20 cellular contexts compared by ENCODE assay signal in genomic region chr7:121279822-121280221, GRCh38. TPM values are rescaled to one million over a fixed set of nuclear protein-coding genes. Genes with fewer than 3 reads are reported as not detected.
A peak's percentile ranks its signal among the peaks of the same experiment; 100 is the strongest.
DNase-seq lines count a peak whose midpoint lies in the region; ATAC-seq, FAIRE-seq and TF ChIP-seq lines count a peak whose summit lies in the region.
"Had no signal": no experiment of that assay in that cellular context is flagged by ENCODE, and none has a peak within 500 bp of the region (broad histone marks: within the 10 kb centered on the region; RNA-seq: fewer than 3 reads in every experiment).

No MANE protein-coding gene starts in this region.

- intact Hi-C loops in IMR-90 (cut with micrococcal nuclease), result no loop called here
- intact Hi-C loops in K562 (cut with micrococcal nuclease), result no loop called here

- peak overlapping the region; percentile 94 for H2BK5ac ChIP-seq in IMR-90 (ENCODE audit: low read depth, low read length, poor library complexity, severe bottlenecking)

- no peak overlapping the region for H3K27ac ChIP-seq in IMR-90 (ENCODE audit: insufficient read depth, low read length)
- no peak overlapping the region for H3K27ac ChIP-seq in OCI-LY1 (ENCODE audit: low read depth, low read length, poor library complexity, severe bottlenecking)
- H3K27ac ChIP-seq in K562 (ENCODE audit: extremely low read depth, low read depth, low read length), result no peak overlapping the region
- H3K27ac ChIP-seq: HL-60 had no signal

- H3K36me3 Mint-ChIP-seq in osteocyte (ENCODE audit: unreplicated experiment) (no peaks in the 10 kb centered on the region), T-helper 17 cell (ENCODE audit: low read depth) (no peaks in the 10 kb centered on the region)
- H3K36me3 Mint-ChIP-seq: CD4-positive, alpha-beta memory T cell had no signal

- no peak overlapping the region for H2AK9ac ChIP-seq in IMR-90 (replicated peaks; ENCODE audit: low read depth, low read length, poor library complexity)

- H3K9me2 ChIP-seq in OCI-LY1 (ENCODE audit: low read depth, low read length), result no peaks in the 10 kb centered on the region

- peaks cover 2 to 4% of the 10 kb centered on the region in 2 experiments; a peak in 1 of 4 replicates for H3K79me1 ChIP-seq in IMR-90 (ENCODE audit: low read depth in 1 of 2, low read length in 2 of 2)

- H3K9me3 Mint-ChIP-seq in osteocyte (ENCODE audit: unreplicated experiment), result peaks cover 7% of the 10 kb centered on the region

- ATAC-seq in IMR-90 (ENCODE audit: low read depth) (no peak), K562 (no peak), T-helper 17 cell (no peak), HG03280 (IDR thresholded peaks at IDR 0.05; ENCODE audit: unreplicated experiment) (no peak), GM21576 (IDR thresholded peaks at IDR 0.05; ENCODE audit: unreplicated experiment) (no peak)
- ATAC-seq: Panc1 had no signal

- H3F3A ChIP-seq in OCI-LY1 (ENCODE audit: insufficient read depth, low read length), result no peaks in the 10 kb centered on the region

- peak overlapping the region; percentile 68; the same call in 1 of the 2 replicates for H2BK20ac ChIP-seq in IMR-90 (ENCODE audit: low read depth, low read length)

- H3K4me1 ChIP-seq in IMR-90 (ENCODE audit: control insufficient read depth, insufficient read depth, low read length) (peaks cover 9% of the 10 kb centered on the region), OCI-LY1 (ENCODE audit: insufficient read depth, low read length, severe bottlenecking) (peaks cover 17% of the 10 kb centered on the region), K562 (replicated peaks in 1 of 2; ENCODE audit: control insufficient read depth in 2 of 2, insufficient read depth in 2 of 2, low read length in 2 of 2) (peaks cover 0 to 12% of the 10 kb centered on the region in 2 experiments; a peak in 2 of 5 replicates)
- H3K4me1 ChIP-seq: BE2C had no signal

- no peaks in the 10 kb centered on the region for H3K27me3 ChIP-seq in IMR-90 (ENCODE audit: control insufficient read depth, insufficient read depth, low read length)
- no peaks in the 10 kb centered on the region for H3K27me3 ChIP-seq in OCI-LY1 (ENCODE audit: insufficient read depth, low read length)
- no peaks in the 10 kb centered on the region for H3K27me3 ChIP-seq in K562 (ENCODE audit: control insufficient read depth in 2 of 2, insufficient read depth in 2 of 2, low read length in 2 of 2)

- no peak for TF ChIP-seq EP300 in K562 (IDR thresholded peaks at IDR 0.05; ENCODE audit: low read length)

- dilution Hi-C loops in IMR-90 (cut with HindIII; ENCODE audit: low sequenced_read_pairs, unreplicated experiment), result no loop called here

- no peak overlapping the region; the same call in 1 of the 2 replicates for H3K56ac ChIP-seq in IMR-90 (ENCODE audit: extremely low read depth, insufficient read depth, low read length)

- no peak for DNase-seq in IMR-90
- DNase-seq in K562 (ENCODE audit: extremely low read depth in 1 of 4, low spot score in 3 of 4), result no peak
- DNase-seq in osteocyte (ENCODE audit: extremely low spot score, unreplicated experiment), result no peak
- DNase-seq in T-helper 17 cell, result no peak
- DNase-seq in KG1 (lab: John Stamatoyannopoulos, UW), result no peak
- DNase-seq: BE2C; CD4-positive, alpha-beta memory T cell; DMS79; GOT3; NCI-H1930; NCI-H2171; NCI-H446 treated with DMSO at 0.1 percent for 48 hours; NCI-H748 treated with DMSO at 0.1 percent for 48 hours; Right ventricle myocardium superior had no signal

- H3K9ac ChIP-seq in IMR-90 (ENCODE audit: low read depth, low read length) (no peak overlapping the region), OCI-LY1 (ENCODE audit: low read length) (no peak overlapping the region), K562 (ENCODE audit: insufficient read depth in 1 of 2, low read depth in 2 of 2, low read length in 2 of 2) (no peak overlapping the region)

- peaks cover 43% of the 10 kb centered on the region for H3K4me1 Mint-ChIP-seq in osteocyte (ENCODE audit: unreplicated experiment)
- no peaks in the 10 kb centered on the region for H3K4me1 Mint-ChIP-seq in T-helper 17 cell
- H3K4me1 Mint-ChIP-seq: CD4-positive, alpha-beta memory T cell had no signal

- POLR2A ChIA-PET in IMR-90 (lab: Charles Lee; ENCODE audit: unreplicated experiment), result no interaction called here
- POLR2A ChIA-PET in K562 (lab: Yijun Ruan, JAX), result interaction anchor here (1.6 kb wide), 1 partner anchor 11 kb away, joined by 3 read pairs; no protein-coding TSS in a partner anchor

- H3K4me3 ChIP-seq in IMR-90 (ENCODE audit: insufficient read depth, low read depth, low read length) (no peak overlapping the region), OCI-LY1 (ENCODE audit: low read depth, low read length, poor library complexity, severe bottlenecking) (no peak overlapping the region), K562 (no peak overlapping the region)

- H3K4me3 Mint-ChIP-seq in osteocyte (ENCODE audit: unreplicated experiment) (no peak overlapping the region), T-helper 17 cell (no peak overlapping the region)
- H3K4me3 Mint-ChIP-seq: CD4-positive, alpha-beta memory T cell had no signal

- H3K79me2 ChIP-seq in OCI-LY1 (ENCODE audit: insufficient read depth, low read length) (no peaks in the 10 kb centered on the region), K562 (ENCODE audit: control insufficient read depth, insufficient read depth, low read length) (no peaks in the 10 kb centered on the region)

- H3K18ac ChIP-seq in IMR-90 (ENCODE audit: low read depth, low read length), result peak overlapping the region; percentile 69

- H3K9me1 ChIP-seq in IMR-90 (ENCODE audit: insufficient read depth, low read length) (no peaks in the 10 kb centered on the region; the same call in 1 of the 2 replicates), K562 (ENCODE audit: control insufficient read depth, insufficient read depth, low read length) (no peaks in the 10 kb centered on the region)

- TF ChIP-seq CTCF in IMR-90 (conservative IDR thresholded peaks at IDR 0.05; ENCODE audit: low read depth, low read length) (no peak), OCI-LY1 (IDR thresholded peaks at IDR 0.05; ENCODE audit: low read length) (no peak), K562 (IDR thresholded peaks at IDR 0.05 in 2 of 3, conservative IDR thresholded peaks at IDR 0.05 in 1 of 3; ENCODE audit: insufficient read depth in 2 of 3, low read depth in 1 of 3, low read length in 3 of 3) (no peak), osteocyte (IDR thresholded peaks at IDR 0.05) (no peak)

- BruUV-seq in IMR-90 (replicated peaks; lab: Mats Ljungman, UMichigan) (no TSS peak), K562 (replicated peaks; lab: Mats Ljungman, UMichigan) (no TSS peak)

- H3K27me3 Mint-ChIP-seq in osteocyte (ENCODE audit: unreplicated experiment), result no peaks in the 10 kb centered on the region
- H3K27me3 Mint-ChIP-seq in T-helper 17 cell, result peaks cover 6% of the 10 kb centered on the region

- no peak overlapping the region for H3K23ac ChIP-seq in IMR-90 (ENCODE audit: low read depth, low read length)

- in situ Hi-C loops in IMR-90 (cut with MboI; ENCODE audit: low sequenced_read_pairs) (no loop called here), K562 (cut with MboI) (no loop called here)

- H4K8ac ChIP-seq in IMR-90 (ENCODE audit: low read depth in 2 of 2, low read length in 2 of 2), result peak overlapping the region; percentile 6 to 70; a peak in 3 of 4 replicates

- no peak for TF ChIP-seq POLR2A in IMR-90 (IDR thresholded peaks at IDR 0.05; ENCODE audit: low read depth, low read length)
- no peak for TF ChIP-seq POLR2A in K562 (conservative IDR thresholded peaks at IDR 0.05)

- CTCF ChIA-PET in IMR-90 (lab: Yijun Ruan, JAX) (interaction anchor here (1.1 kb wide), 1 partner anchor 15 kb away, joined by 8 read pairs; no protein-coding TSS in a partner anchor), K562 (lab: Yijun Ruan, JAX; ENCODE audit: low intra/inter-chr PET ratio) (no interaction called here)

- no peak overlapping the region for H4K91ac ChIP-seq in IMR-90 (ENCODE audit: insufficient read depth, low read depth, low read length)

- H2BK15ac ChIP-seq in IMR-90 (ENCODE audit: low read depth, low read length), result 0 out of 3 replicates have a peak overlapping the region, but pooled peaks have one; percentile 18

- no peak for FAIRE-seq in K562 (lab: Jason Lieb, UNC)

- no peak overlapping the region for H2AFZ ChIP-seq in IMR-90 (replicated peaks; ENCODE audit: low read length, poor library complexity)
- peak overlapping the region; percentile 13; the same call in 1 of the 2 replicates for H2AFZ ChIP-seq in OCI-LY1 (ENCODE audit: low read length)
- H2AFZ ChIP-seq in K562 (ENCODE audit: low read depth, low read length), result no peak overlapping the region

- H4K20me1 ChIP-seq in IMR-90 (ENCODE audit: insufficient read depth, low read length) (no peaks in the 10 kb centered on the region), OCI-LY1 (ENCODE audit: insufficient read depth, low read length) (no peaks in the 10 kb centered on the region), K562 (replicated peaks; ENCODE audit: control insufficient read depth, insufficient read depth, low read length) (no peaks in the 10 kb centered on the region)

- H3K4me2 ChIP-seq in IMR-90 (ENCODE audit: low read depth, low read length), result no peak overlapping the region
- no peak overlapping the region for H3K4me2 ChIP-seq in OCI-LY1 (ENCODE audit: low read length)
- no peak overlapping the region for H3K4me2 ChIP-seq in K562 (ENCODE audit: insufficient read depth, low read length)

- H3K9me3 ChIP-seq in IMR-90 (ENCODE audit: control insufficient read depth, insufficient read depth, low read length) (no peaks in the 10 kb centered on the region; the same call in 1 of the 2 replicates), OCI-LY1 (ENCODE audit: low read length) (peaks cover 16% of the 10 kb centered on the region), K562 (replicated peaks; ENCODE audit: control insufficient read depth, insufficient read depth, low read depth, low read length) (peaks cover 16% of the 10 kb centered on the region), T-helper 17 cell (ENCODE audit: control insufficient read depth, low read length, poor library complexity, severe bottlenecking) (no peaks in the 10 kb centered on the region)
- H3K9me3 ChIP-seq: BE2C had no signal

- H3K27ac Mint-ChIP-seq in osteocyte (ENCODE audit: unreplicated experiment), result peak overlapping the region; percentile 79
- H3K27ac Mint-ChIP-seq in T-helper 17 cell, result no peak overlapping the region
- H3K27ac Mint-ChIP-seq: CD4-positive, alpha-beta memory T cell had no signal

- 0 out of 2 replicates have a peak overlapping the region, but pooled peaks have one; percentile 84 for H4K5ac ChIP-seq in IMR-90 (ENCODE audit: low read depth, low read length)

- no CpG with 5 or more reads among the region's 4 CpGs for WGBS in IMR-90 (ENCODE audit: extremely low coverage in 2 of 2, insufficient read length in 1 of 2), 2 experiments
- 97% methylated on average over 4 of the region's 4 CpGs for WGBS in K562 (ENCODE audit: insufficient coverage, low coverage, missing lambda C conversion rate)

- peak overlapping the region; percentile 60; the same call in 1 of the 2 replicates for H2BK120ac ChIP-seq in IMR-90 (ENCODE audit: low read depth, low read length)

- peak overlapping the region; percentile 60 for H3K4ac ChIP-seq in IMR-90 (ENCODE audit: low read depth, low read length)

- no peak overlapping the region; the same call in 1 of the 2 replicates for H3K14ac ChIP-seq in IMR-90 (replicated peaks; ENCODE audit: low read depth, low read length)

- no peak for TF ChIP-seq RAD21 in IMR-90 (IDR thresholded peaks at IDR 0.05; ENCODE audit: low read length)
- TF ChIP-seq RAD21 in K562 (CRISPR knock-in tag; conservative IDR thresholded peaks at IDR 0.05 in 1 of 2, IDR thresholded peaks at IDR 0.05 in 1 of 2), result no peak

- H3K36me3 ChIP-seq in IMR-90 (ENCODE audit: control insufficient read depth, insufficient read depth, low read length) (0 out of 2 replicates have a peak, but pooled peaks cover 4% of the 10 kb centered on the region), OCI-LY1 (ENCODE audit: insufficient read depth, low read length) (peaks cover 19% of the 10 kb centered on the region), K562 (ENCODE audit: control insufficient read depth, insufficient read depth, low read length) (peaks cover 98% of the 10 kb centered on the region)
- H3K36me3 ChIP-seq: BE2C had no signal

- peak overlapping the region; percentile 57; the same call in 1 of the 2 replicates for H2AK5ac ChIP-seq in IMR-90 (ENCODE audit: low read depth, low read length)

RNA-seq across cellular contexts. Expression of gene WNT16, which starts 49.0 kb away (rescaled TPM):
- total RNA-seq in IMR-90 (2012; rRNA removed) (1.1 and 1.7 TPM in 2 replicates), K562 (2014; rRNA removed) (not detected in 2 replicates), K562 (2014; rRNA removed; fragmentation: Illumina TruSeq; extraction: Trizol) (not detected in 2 replicates), K562 (2015; rRNA removed; fragmentation: Illumina TruSeq; extraction: Trizol) (not detected in 2 replicates), K562 (2021) (not detected in 2 replicates), osteocyte (0.26 and 0.81 TPM in 2 replicates), T-helper 17 cell (not detected)
- polyA plus RNA-seq in IMR-90 (2012; rRNA removed) (0.68 and 0.95 TPM in 2 replicates), K562 (2011; rRNA removed) (not detected in 2 replicates), K562 (2014; fragmentation: Illumina TruSeq; extraction: Trizol) (not detected in 2 replicates), K562 (2014; fragmentation: Nextera tagmentation; extraction: Ambion mirVana) (under 1 TPM; 0.06 to 0.07 TPM), K562 (2014; rRNA removed) (not detected in 2 replicates)
- polyA plus RNA-seq in IMR-90 (2012; cell fraction: cytosol; rRNA removed), result 0.22 and 0.25 TPM in 2 replicates
- 0.18 and 0.41 TPM in 2 replicates for polyA plus RNA-seq in IMR-90 (2012; cell fraction: nucleus; rRNA removed; ENCODE audit: low replicate concordance)
- total RNA-seq in K562 (2011; cell fraction: chromatin; rRNA removed; ENCODE audit: low replicate concordance), result not detected in 2 replicates
- not detected in 2 replicates for total RNA-seq in K562 (2011; cell fraction: nucleolus; rRNA removed)
- total RNA-seq in K562 (2011; cell fraction: nucleoplasm; rRNA removed), result not detected in 2 replicates
- polyA plus RNA-seq in K562 (2011; cell fraction: cytosol; rRNA removed), result not detected in 2 replicates
- not detected in 2 replicates for polyA plus RNA-seq in K562 (2011; cell fraction: nucleus; rRNA removed)
- 0.05 and 0.15 TPM in 2 replicates for polyA plus RNA-seq in K562 (2012)
- not detected in 2 replicates for polyA minus RNA-seq in K562 (2011; rRNA and poly(A)+ RNA removed)
- polyA minus RNA-seq in K562 (2011; cell fraction: cytosol; rRNA and poly(A)+ RNA removed), result not detected in 2 replicates
- polyA minus RNA-seq in K562 (2011; cell fraction: nucleus; rRNA and poly(A)+ RNA removed), result not detected in 2 replicates
- total RNA-seq: CD4-positive, alpha-beta memory T cell; G401; Right ventricle myocardium superior had no signal
- polyA plus RNA-seq: CD4-positive, alpha-beta memory T cell had no signal
